In genomic region chr2:113357071-113357470, GRCh38 we compare ENCODE assay signal across 14 cellular contexts.
"Had no signal": no experiment of that assay in that cellular context is flagged by ENCODE, and none has a peak within 500 bp of the region (broad histone marks: within the 10 kb centered on the region; RNA-seq: fewer than 3 reads in every experiment).

No MANE protein-coding gene starts in this region.

- H3K27ac Mint-ChIP-seq: activated naive CD4-positive, alpha-beta T cell treated with anti-CD3 and anti-CD28 coated beads, Interleukin-2, amount 50 U/mL, for 24 hours; stimulated activated naive CD8-positive, alpha-beta T cell treated with anti-CD3 and anti-CD28 coated beads, Interleukin-15, Interleukin-2, amounts not matched to agents 100 ng/mL and 50 ng/mL, for 24 hours had no signal

- ATAC-seq: foreskin keratinocyte; left lobe of liver; naive thymus-derived CD8-positive, alpha-beta T cell; SK-N-SH treated with all-trans-retinoic acid at 6 μM for 48 hours had no signal

- H3K9me3 Mint-ChIP-seq: activated naive CD4-positive, alpha-beta T cell treated with anti-CD3 and anti-CD28 coated beads, Interleukin-2, amount 50 U/mL, for 24 hours; naive thymus-derived CD8-positive, alpha-beta T cell; stimulated activated naive CD8-positive, alpha-beta T cell treated with anti-CD3 and anti-CD28 coated beads, Interleukin-15, Interleukin-2, amounts not matched to agents 100 ng/mL and 50 ng/mL, for 24 hours had no signal

- H3K4me3 Mint-ChIP-seq: activated naive CD4-positive, alpha-beta T cell treated with anti-CD3 and anti-CD28 coated beads, Interleukin-2, amount 50 U/mL, for 24 hours; naive thymus-derived CD8-positive, alpha-beta T cell; stimulated activated naive CD8-positive, alpha-beta T cell treated with anti-CD3 and anti-CD28 coated beads, Interleukin-15, Interleukin-2, amounts not matched to agents 100 ng/mL and 50 ng/mL, for 24 hours had no signal

- DNase-seq: activated CD4-positive, alpha-beta T cell treated with anti-CD3 and anti-CD28 coated beads, Interleukin-2, amount 50 U/mL, for 48 hours; activated gamma-delta T cell; central memory CD4-positive, alpha-beta T cell; dermis blood vessel endothelial cell; effector CD8-positive, alpha-beta T cell; erythroblast; foreskin keratinocyte; naive thymus-derived CD8-positive, alpha-beta T cell; ovary; stimulated activated CD4-positive, alpha-beta T cell treated with anti-CD3 and anti-CD28 coated beads, Interleukin-4, amount 100 ng/mL, for 1 hour had no signal

- H3K36me3 Mint-ChIP-seq: activated naive CD4-positive, alpha-beta T cell treated with anti-CD3 and anti-CD28 coated beads, Interleukin-2, amount 50 U/mL, for 24 hours; naive thymus-derived CD8-positive, alpha-beta T cell had no signal

- H3K4me1 Mint-ChIP-seq: activated naive CD4-positive, alpha-beta T cell treated with anti-CD3 and anti-CD28 coated beads, Interleukin-2, amount 50 U/mL, for 24 hours had no signal
